ENCODE assay signal across 27 cellular contexts in the genomic region with DNA sequence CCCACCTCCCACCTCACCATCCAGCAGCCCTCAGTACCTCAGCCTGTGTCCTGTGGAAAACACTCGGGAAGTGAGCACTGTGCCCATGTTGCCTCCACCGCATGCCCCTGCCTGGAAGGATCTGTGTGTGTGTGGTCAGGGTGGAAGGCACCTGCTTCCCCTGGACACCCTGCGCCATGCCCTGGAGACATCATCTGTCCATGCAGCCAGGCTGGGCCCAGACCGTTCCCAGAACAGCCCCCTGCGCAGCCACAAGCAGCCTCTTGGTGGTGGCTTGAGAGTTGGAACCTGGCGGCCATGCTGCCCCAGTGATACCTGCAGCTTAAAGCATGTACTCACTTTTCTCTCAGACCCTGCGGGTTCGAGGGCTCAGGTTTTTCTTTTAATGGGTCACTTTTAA. TPM values are rescaled to one million over a fixed set of nuclear protein-coding genes. Genes with fewer than 3 reads are reported as not detected.
"Had no signal": no experiment of that assay in that cellular context is flagged by ENCODE, and none has a peak within 500 bp of the region (broad histone marks: within the 10 kb centered on the region; RNA-seq: fewer than 3 reads in every experiment).

No MANE protein-coding gene starts in this region.

- H3K9me3 ChIP-seq: ascending aorta, SJCRH30 had no signal

- ATAC-seq: activated T-cell treated with anti-CD3 and anti-CD28 coated beads, Interleukin-2, amount 50 U/mL, for 4 hours; PC-3 had no signal

- H3K27ac Mint-ChIP-seq: activated CD4-positive, alpha-beta memory T cell treated with anti-CD3 and anti-CD28 coated beads, Interleukin-2, amount 10 ng/mL, durations not matched to agents 7 days and 5 days; activated naive CD8-positive, alpha-beta T cell had no signal

- H3K4me3 Mint-ChIP-seq: activated CD4-positive, alpha-beta memory T cell treated with anti-CD3 and anti-CD28 coated beads, Interleukin-2, amount 10 ng/mL, durations not matched to agents 7 days and 5 days; activated naive CD4-positive, alpha-beta T cell treated with anti-CD3 and anti-CD28 coated beads, Interleukin-2, amount 10 ng/mL, durations not matched to agents 7 days and 5 days; activated naive CD8-positive, alpha-beta T cell; activated T-cell treated with anti-CD3 and anti-CD28 coated beads, Interleukin-2, amount 50 U/mL, for 4 hours; central memory CD8-positive, alpha-beta T cell had no signal

- H3K27me3 ChIP-seq: ascending aorta, cardiac muscle cell, SJCRH30 had no signal

- H3K27ac ChIP-seq: ascending aorta, cardiac muscle cell, SJCRH30, SK-N-MC, WERI-Rb-1 had no signal

- DNase-seq: activated CD4-positive, alpha-beta memory T cell treated with anti-CD3 and anti-CD28 coated beads, Interleukin-2, amount 10 ng/mL, durations not matched to agents 7 days and 5 days; activated CD4-positive, alpha-beta T cell treated with anti-CD3 and anti-CD28 coated beads for 1 hour; activated CD4-positive, alpha-beta T cell treated with anti-CD3 and anti-CD28 coated beads for 48 hours; activated CD4-positive, CD25-positive, alpha-beta regulatory T cell; activated effector memory CD4-positive, alpha-beta T cell treated with Interleukin-2 at 50 U/mL for 16 hours; activated naive CD4-positive, alpha-beta T cell treated with anti-CD3 and anti-CD28 coated beads, Interleukin-2, amount 10 ng/mL, durations not matched to agents 7 days and 5 days; activated T-cell treated with anti-CD3 and anti-CD28 coated beads, Interleukin-2, amount 50 U/mL, for 4 hours; amygdala; NCI-H1105; NCI-H1417 treated with DMSO at 0.1 percent for 48 hours; NCI-H187 treated with DMSO at 0.1 percent for 48 hours; NCI-H2081 treated with DMSO at 0.1 percent for 48 hours; NCI-H226; NCI-H446 treated with DMSO at 0.1 percent for 48 hours; NCI-H524; PC-3; Right ventricle myocardium superior; T1000; WERI-Rb-1 had no signal

- FAIRE-seq: RCC 7860 had no signal

- H3K27me3 Mint-ChIP-seq: activated CD4-positive, alpha-beta memory T cell treated with anti-CD3 and anti-CD28 coated beads, Interleukin-2, amount 10 ng/mL, durations not matched to agents 7 days and 5 days; activated naive CD4-positive, alpha-beta T cell treated with anti-CD3 and anti-CD28 coated beads, Interleukin-2, amount 10 ng/mL, durations not matched to agents 7 days and 5 days; activated naive CD8-positive, alpha-beta T cell; central memory CD8-positive, alpha-beta T cell had no signal

- H3K9me3 Mint-ChIP-seq: activated CD4-positive, alpha-beta memory T cell treated with anti-CD3 and anti-CD28 coated beads, Interleukin-2, amount 10 ng/mL, durations not matched to agents 7 days and 5 days; activated naive CD4-positive, alpha-beta T cell treated with anti-CD3 and anti-CD28 coated beads, Interleukin-2, amount 10 ng/mL, durations not matched to agents 7 days and 5 days; activated T-cell treated with anti-CD3 and anti-CD28 coated beads, Interleukin-2, amount 50 U/mL, for 4 hours; central memory CD8-positive, alpha-beta T cell had no signal

- H3K4me1 ChIP-seq: SJCRH30 had no signal

- H3K4me3 ChIP-seq: ascending aorta, cardiac muscle cell, SJCRH30, SK-N-MC had no signal

RNA-seq across cellular contexts. Expression of a gene that starts 34.9 kb away (rescaled TPM):
- total RNA-seq: ascending aorta, M059J had no signal
- polyA plus RNA-seq: cardiac muscle cell had no signal
